In genomic region chr2:136765256-136765735, GRCh38 we compare ENCODE assay signal across 9 cellular contexts. TPM values are rescaled to one million over a fixed set of nuclear protein-coding genes. Genes with fewer than 3 reads are reported as not detected.
DNase-seq lines count a peak whose midpoint lies in the region; ATAC-seq, FAIRE-seq and TF ChIP-seq lines count a peak whose summit lies in the region.
"Had no signal": no experiment of that assay in that cellular context is flagged by ENCODE, and none has a peak within 500 bp of the region (broad histone marks: within the 10 kb centered on the region; RNA-seq: fewer than 3 reads in every experiment).

A gene with protein sequence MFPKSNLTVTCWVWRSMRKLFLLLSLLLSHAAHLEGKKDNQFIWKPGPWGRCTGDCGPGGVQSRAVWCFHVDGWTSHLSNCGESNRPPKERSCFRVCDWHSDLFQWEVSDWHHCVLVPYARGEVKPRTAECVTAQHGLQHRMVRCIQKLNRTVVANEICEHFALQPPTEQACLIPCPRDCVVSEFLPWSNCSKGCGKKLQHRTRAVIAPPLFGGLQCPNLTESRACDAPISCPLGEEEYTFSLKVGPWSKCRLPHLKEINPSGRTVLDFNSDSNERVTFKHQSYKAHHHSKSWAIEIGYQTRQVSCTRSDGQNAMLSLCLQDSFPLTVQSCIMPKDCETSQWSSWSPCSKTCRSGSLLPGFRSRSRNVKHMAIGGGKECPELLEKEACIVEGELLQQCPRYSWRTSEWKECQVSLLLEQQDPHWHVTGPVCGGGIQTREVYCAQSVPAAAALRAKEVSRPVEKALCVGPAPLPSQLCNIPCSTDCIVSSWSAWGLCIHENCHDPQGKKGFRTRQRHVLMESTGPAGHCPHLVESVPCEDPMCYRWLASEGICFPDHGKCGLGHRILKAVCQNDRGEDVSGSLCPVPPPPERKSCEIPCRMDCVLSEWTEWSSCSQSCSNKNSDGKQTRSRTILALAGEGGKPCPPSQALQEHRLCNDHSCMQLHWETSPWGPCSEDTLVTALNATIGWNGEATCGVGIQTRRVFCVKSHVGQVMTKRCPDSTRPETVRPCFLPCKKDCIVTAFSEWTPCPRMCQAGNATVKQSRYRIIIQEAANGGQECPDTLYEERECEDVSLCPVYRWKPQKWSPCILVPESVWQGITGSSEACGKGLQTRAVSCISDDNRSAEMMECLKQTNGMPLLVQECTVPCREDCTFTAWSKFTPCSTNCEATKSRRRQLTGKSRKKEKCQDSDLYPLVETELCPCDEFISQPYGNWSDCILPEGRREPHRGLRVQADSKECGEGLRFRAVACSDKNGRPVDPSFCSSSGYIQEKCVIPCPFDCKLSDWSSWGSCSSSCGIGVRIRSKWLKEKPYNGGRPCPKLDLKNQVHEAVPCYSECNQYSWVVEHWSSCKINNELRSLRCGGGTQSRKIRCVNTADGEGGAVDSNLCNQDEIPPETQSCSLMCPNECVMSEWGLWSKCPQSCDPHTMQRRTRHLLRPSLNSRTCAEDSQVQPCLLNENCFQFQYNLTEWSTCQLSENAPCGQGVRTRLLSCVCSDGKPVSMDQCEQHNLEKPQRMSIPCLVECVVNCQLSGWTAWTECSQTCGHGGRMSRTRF (N-terminal part only) (plus strand): TSS chr2:136765545. CDS start chr2:136882179, 116,634 bp downstream.

- ATAC-seq in pancreas, result peak; percentile 39 to 64 (median 42)
- ATAC-seq in HG03354 (IDR thresholded peaks at IDR 0.05; ENCODE audit: poor library complexity, severe bottlenecking, unreplicated experiment), result no peak

- peak within 1 kb of the TSS; percentile 20; the same call in 1 of the 2 replicates for H3K9ac ChIP-seq in MM.1S (ENCODE audit: low read length)

- intact Hi-C loops in pancreas (cut with DNase I), result no loop called here

- H3K4me2 ChIP-seq in MM.1S (ENCODE audit: low read depth, low read length), result peak within 1 kb of the TSS; percentile 91

- H3K9me3 ChIP-seq in MM.1S (replicated peaks; ENCODE audit: insufficient read depth, low read length) (no peaks in the 10 kb centered on the region), pancreas (no peaks in the 10 kb centered on the region)

- H3K27me3 ChIP-seq in MM.1S (replicated peaks; ENCODE audit: insufficient read depth, low read length) (peaks cover 3% of the 10 kb centered on the region; the same call in 1 of the 2 replicates), pancreas (peaks cover 0 to under 1% (median 0%) of the 10 kb centered on the region in 4 donors)

- no peaks in the 10 kb centered on the region for H3K36me3 ChIP-seq in MM.1S (replicated peaks; ENCODE audit: insufficient read depth, low read length)
- no peaks in the 10 kb centered on the region for H3K36me3 ChIP-seq in pancreas

- H3K27ac ChIP-seq in MM.1S (ENCODE audit: low read length) (no peak within 1 kb of the TSS), pancreas (no peak within 1 kb of the TSS)

- DNase-seq in DMS 273 treated with DMSO at 0.1 percent for 48 hours (lab: John Stamatoyannopoulos, UW), result peak; percentile 10
- DNase-seq in MM.1S, result peak; percentile 49
- peak; percentile 5 for DNase-seq in germinal center (ENCODE audit: low spot score)
- peak in 2 of 6 donors; percentile 58 to 63 for DNase-seq in pancreas
- no peak for DNase-seq in HPDE6-E6E7 (ENCODE audit: extremely low spot score)
- DNase-seq in EL, result no peak
- no peak for DNase-seq in NCI-H510A (lab: John Stamatoyannopoulos, UW)
- DNase-seq: activated CD4-positive, alpha-beta T cell treated with anti-CD3 and anti-CD28 coated beads, Interleukin-2, amount 50 U/mL, for 4 hours had no signal

- WGBS in pancreas, 2 donors, result 1% methylated on average over 20 to 43 of the region's 43 CpGs

- TF ChIP-seq CTCF in MM.1S (IDR thresholded peaks at IDR 0.05; ENCODE audit: low read length) (no peak), pancreas (IDR thresholded peaks at IDR 0.05) (no peak)

- H4K20me1 ChIP-seq in MM.1S (ENCODE audit: insufficient read depth, low read length), result no peaks in the 10 kb centered on the region

- H3F3A ChIP-seq in MM.1S (ENCODE audit: insufficient read depth, low read length), result no peaks in the 10 kb centered on the region

- no peaks in the 10 kb centered on the region for H3K9me2 ChIP-seq in MM.1S (replicated peaks; ENCODE audit: insufficient read depth, low read length)

- H3K79me2 ChIP-seq in MM.1S (ENCODE audit: low read length), result no peaks in the 10 kb centered on the region

- H3K4me3 ChIP-seq in MM.1S (ENCODE audit: low read length) (peak within 1 kb of the TSS; percentile 77), pancreas (peak within 1 kb of the TSS in 3 of 4 donors; percentile 31 to 55 (median 32))

- no peaks in the 10 kb centered on the region; the same call in 1 of the 2 replicates for H3K4me1 ChIP-seq in MM.1S (ENCODE audit: low read length)
- H3K4me1 ChIP-seq in pancreas, result peaks cover 0 to 5% (median 0%) of the 10 kb centered on the region in 3 donors

- peak within 1 kb of the TSS; percentile 74 for H2AFZ ChIP-seq in MM.1S (ENCODE audit: low read length)

- no peak for FAIRE-seq in pancreas (lab: Jason Lieb, UNC)

RNA-seq across cellular contexts. Expression of the gene that starts here (rescaled TPM):
- under 1 TPM in 2 of 6 donors, not detected in 4; 0.09 to 0.18 TPM for total RNA-seq in pancreas
- under 1 TPM; 0.02 to 0.04 TPM for polyA plus RNA-seq in pancreas

Comparison
In these comparisons a context has a peak if more than half of its experiments do, and no peak if none do; other contexts are left out.
1. Peak in ATAC-seq and H3K4me3 ChIP-seq in pancreas; RNA of the gene not detected or under 1 TPM.
2. DNase-seq: peak in DMS 273 treated with DMSO at 0.1 percent for 48 hours (single experiment), MM.1S (single experiment) and germinal center (single experiment); none in HPDE6-E6E7 (single experiment), EL (single experiment) and NCI-H510A (single experiment).